1 cellular context compared by ENCODE assay signal in the genomic region with DNA sequence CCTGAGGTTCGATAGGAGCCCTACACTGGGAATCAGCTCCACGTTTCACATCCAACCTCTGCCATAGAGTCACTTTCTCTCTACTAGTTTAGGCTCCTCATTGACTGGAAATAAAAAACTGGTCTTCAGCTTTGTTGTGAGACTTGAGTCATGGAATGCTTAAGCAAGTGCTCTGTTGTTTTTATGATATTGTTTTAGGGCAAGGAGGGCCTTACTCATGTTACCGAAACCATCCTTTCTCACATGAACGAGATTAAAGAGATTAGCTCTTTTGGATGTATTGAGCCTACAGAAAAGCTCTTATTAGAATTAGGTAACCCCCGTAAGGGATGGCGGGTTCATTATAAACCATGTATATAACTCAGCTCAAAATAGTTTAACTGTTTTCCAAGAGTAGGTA.
A peak's percentile ranks its signal among the peaks of the same experiment; 100 is the strongest.
TF ChIP-seq lines count a peak whose summit lies in the region.

No MANE protein-coding gene starts in this region.

TF ChIP-seq in K562, 482 proteins besides CTCF, POLR2A, EP300 and RAD21:
- TF ChIP-seq BHLHE40 (IDR thresholded peaks at IDR 0.05; ENCODE audit: low read length) (no peak), GTF2E2 (tag; IDR thresholded peaks at IDR 0.05) (0 out of 2 replicates have a peak, but pooled peaks have one; percentile 28)
